Comparison of ENCODE assay signal across 22 cellular contexts in the genomic region with DNA sequence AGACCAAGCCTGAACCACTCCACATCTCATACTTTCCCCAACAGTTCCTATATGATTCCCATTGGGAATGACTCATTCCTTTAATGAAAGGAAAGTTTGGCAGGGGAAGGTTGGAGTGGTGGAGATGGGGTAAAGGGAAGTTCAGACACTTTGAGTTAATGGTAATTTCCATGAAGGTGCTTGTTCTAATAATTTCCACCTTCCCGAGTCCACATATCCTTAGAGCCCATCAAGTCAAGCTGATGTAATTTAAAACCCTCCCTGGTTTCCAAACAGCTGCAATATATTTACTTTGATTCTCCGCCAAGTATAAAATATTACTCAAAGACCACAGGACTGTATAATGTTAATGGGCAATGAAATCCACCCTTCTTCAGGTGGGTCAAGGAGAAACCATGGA.
DNase-seq lines count a peak whose midpoint lies in the region; ATAC-seq, FAIRE-seq and TF ChIP-seq lines count a peak whose summit lies in the region.
"Had no signal": no experiment of that assay in that cellular context is flagged by ENCODE, and none has a peak within 500 bp of the region (broad histone marks: within the 10 kb centered on the region; RNA-seq: fewer than 3 reads in every experiment).

No MANE protein-coding gene starts in this region.

- H3K36me3 Mint-ChIP-seq in astrocyte (ENCODE audit: low read depth, unreplicated experiment) = peaks cover 9% of the 10 kb centered on the region
- H3K36me3 Mint-ChIP-seq: activated naive CD4-positive, alpha-beta T cell treated with anti-CD3 and anti-CD28 coated beads, Interleukin-2, amount 10 ng/mL, durations not matched to agents 7 days and 5 days had no signal

- no peaks in the 10 kb centered on the region for H4K20me1 ChIP-seq in astrocyte (ENCODE audit: insufficient read depth, low read length)

- H3K27me3 ChIP-seq in ACC112 (ENCODE audit: insufficient read depth, low read length) (no peaks in the 10 kb centered on the region), astrocyte (ENCODE audit: insufficient read depth, low read length) (no peaks in the 10 kb centered on the region), breast epithelium (no peaks in the 10 kb centered on the region)
- H3K27me3 ChIP-seq: ascending aorta, gastroesophageal sphincter had no signal

- H3K9me3 ChIP-seq in astrocyte (ENCODE audit: insufficient read depth, low read depth, low read length) (peaks cover 23% of the 10 kb centered on the region), mucosa of descending colon (peaks cover 16% of the 10 kb centered on the region), breast epithelium (peaks cover 8 to 10% of the 10 kb centered on the region in 2 donors)
- H3K9me3 ChIP-seq: thoracic aorta had no signal

- intact Hi-C loops in mucosa of descending colon (cut with DNase I, micrococcal nuclease) = no loop called here
- intact Hi-C loops in breast epithelium (cut with DNase I; ENCODE audit: low total_unique reads) = no loop called here

- H3K79me2 ChIP-seq in ACC112 (ENCODE audit: control insufficient read depth, insufficient read depth, low read length, unreplicated experiment) (no peaks in the 10 kb centered on the region), astrocyte (ENCODE audit: insufficient read depth, low read length) (no peaks in the 10 kb centered on the region)

- TF ChIP-seq CTCF in astrocyte (IDR thresholded peaks at IDR 0.05; ENCODE audit: insufficient read depth, low read depth, low read length) (no peak), mucosa of descending colon (IDR thresholded peaks at IDR 0.05) (no peak), breast epithelium (IDR thresholded peaks at IDR 0.05) (no peak), omental fat pad (IDR thresholded peaks at IDR 0.05) (no peak)

- peaks cover 25% of the 10 kb centered on the region for H3K4me1 Mint-ChIP-seq in astrocyte (ENCODE audit: low read depth, unreplicated experiment)
- H3K4me1 Mint-ChIP-seq: activated naive CD4-positive, alpha-beta T cell treated with anti-CD3 and anti-CD28 coated beads, Interleukin-2, amount 10 ng/mL, durations not matched to agents 7 days and 5 days had no signal

- ATAC-seq in mucosa of descending colon (no peak), GM21515 (IDR thresholded peaks at IDR 0.05; ENCODE audit: unreplicated experiment) (no peak), omental fat pad (ENCODE audit: low FRiP score) (no peak)
- ATAC-seq: activated CD4-positive, CD25-positive, alpha-beta regulatory T cell treated with anti-CD3 and anti-CD28 coated beads, Interleukin-2, amount 50 U/mL, for 24 hours; gastroesophageal sphincter; left colon had no signal

- H3K4me1 ChIP-seq in ACC112 (ENCODE audit: control insufficient read depth, insufficient read depth, low read length, unreplicated experiment) (peaks cover 19% of the 10 kb centered on the region), astrocyte (ENCODE audit: insufficient read depth, low read length) (peaks cover 22% of the 10 kb centered on the region), mucosa of descending colon (ENCODE audit: low read depth) (no peaks in the 10 kb centered on the region), breast epithelium (no peaks in the 10 kb centered on the region)
- H3K4me1 ChIP-seq: ascending aorta, gastroesophageal sphincter had no signal

- H3K9ac ChIP-seq in astrocyte (ENCODE audit: low read length) = no peak overlapping the region

- H3K27ac ChIP-seq in ACC112 (ENCODE audit: low read depth, low read length) (peak overlapping the region; percentile 17), astrocyte (ENCODE audit: low read depth, low read length) (peak overlapping the region; percentile 87), breast epithelium (no peak overlapping the region)
- H3K27ac ChIP-seq: ascending aorta, gastroesophageal sphincter, thoracic aorta had no signal

- peak overlapping the region; percentile 13 for H3K4me2 ChIP-seq in astrocyte (ENCODE audit: low read length)

- peak; percentile 34 for FAIRE-seq in astrocyte (lab: Jason Lieb, UNC)

- no peaks in the 10 kb centered on the region for H3K27me3 Mint-ChIP-seq in astrocyte (ENCODE audit: low read depth, unreplicated experiment)
- H3K27me3 Mint-ChIP-seq: CD4-positive, CD25-positive, alpha-beta regulatory T cell had no signal

- H3K36me3 ChIP-seq in ACC112 (ENCODE audit: insufficient read depth, low read length) (peaks cover 12% of the 10 kb centered on the region; the same call in 1 of the 2 replicates), astrocyte (ENCODE audit: insufficient read depth, low read length) (no peaks in the 10 kb centered on the region), mucosa of descending colon (ENCODE audit: low read depth) (no peaks in the 10 kb centered on the region), breast epithelium (no peaks in the 10 kb centered on the region)
- H3K36me3 ChIP-seq: ascending aorta, gastroesophageal sphincter, thoracic aorta had no signal

- peaks cover 40% of the 10 kb centered on the region for H3K9me3 Mint-ChIP-seq in astrocyte (ENCODE audit: unreplicated experiment)

- H3K4me3 ChIP-seq in ACC112 (ENCODE audit: low read depth, low read length) (no peak overlapping the region), astrocyte (ENCODE audit: insufficient read depth, low read depth, low read length) (no peak overlapping the region), mucosa of descending colon (no peak overlapping the region), breast epithelium (no peak overlapping the region)
- H3K4me3 ChIP-seq: ascending aorta, gastroesophageal sphincter, thoracic aorta had no signal

- DNase-seq in M059J (ENCODE audit: low read depth) (peak; percentile 92), astrocyte (ENCODE audit: low read depth) (peak; percentile 98), fibroblast of peridontal ligament (ENCODE audit: extremely low read depth) (peak; percentile 86), mucosa of descending colon (no peak), breast epithelium (ENCODE audit: low spot score in 2 of 2) (no peak), omental fat pad (ENCODE audit: low spot score) (no peak)
- DNase-seq: activated CD8-positive, alpha-beta memory T cell treated with anti-CD3 and anti-CD28 coated beads for 24 hours; activated naive CD4-positive, alpha-beta T cell treated with anti-CD3 and anti-CD28 coated beads, Interleukin-2, amount 10 ng/mL, durations not matched to agents 7 days and 5 days; activated T-cell treated with anti-CD3 and anti-CD28 coated beads, Interleukin-2, amount 50 U/mL, for 48 hours; CD4-positive, CD25-positive, alpha-beta regulatory T cell; Karpas-422; left colon; midbrain; NCI-H1417 treated with DMSO at 0.1 percent for 48 hours; NCI-H774; T1000 had no signal

- H2AFZ ChIP-seq in ACC112 (ENCODE audit: low read length, unreplicated experiment) (no peak overlapping the region), astrocyte (ENCODE audit: low read depth, low read length) (no peak overlapping the region)

- peak overlapping the region; percentile 13 for H3K27ac Mint-ChIP-seq in astrocyte (ENCODE audit: unreplicated experiment)
- H3K27ac Mint-ChIP-seq: activated naive CD4-positive, alpha-beta T cell treated with anti-CD3 and anti-CD28 coated beads, Interleukin-2, amount 10 ng/mL, durations not matched to agents 7 days and 5 days; CD4-positive, CD25-positive, alpha-beta regulatory T cell had no signal

- no peak overlapping the region for H3K4me3 Mint-ChIP-seq in astrocyte (ENCODE audit: unreplicated experiment)
- H3K4me3 Mint-ChIP-seq: activated naive CD4-positive, alpha-beta T cell treated with anti-CD3 and anti-CD28 coated beads, Interleukin-2, amount 10 ng/mL, durations not matched to agents 7 days and 5 days; CD4-positive, CD25-positive, alpha-beta regulatory T cell had no signal

- no peak for TF ChIP-seq POLR2A in breast epithelium (IDR thresholded peaks at IDR 0.05)

Comparison
In these comparisons a context has a peak if more than half of its experiments do, and no peak if none do; other contexts are left out.
1. H3K27ac ChIP-seq: peak in ACC112 (single experiment) and astrocyte (single experiment); none in breast epithelium (0 of 2).
2. DNase-seq: peak in M059J (single experiment), astrocyte (single experiment) and fibroblast of peridontal ligament (single experiment); none in mucosa of descending colon (0 of 3), breast epithelium (0 of 2) and omental fat pad (single experiment).